In genomic region chr1:51133045-51133444, GRCh38 we compare ENCODE assay signal across 1 cellular context.
TF ChIP-seq lines count a peak whose summit lies in the region.

No MANE protein-coding gene starts in this region.

TF ChIP-seq in HEK293, 187 proteins besides CTCF, POLR2A, EP300 and RAD21 (continued from another document):
- TF ChIP-seq REST (tag by site-specific recombination; IDR thresholded peaks at IDR 0.05) (no peak), ZSCAN23 (tag by site-specific recombination; IDR thresholded peaks at IDR 0.05) (no peak), ZNF529 (tag by site-specific recombination; IDR thresholded peaks at IDR 0.05; ENCODE audit: insufficient replicate concordance) (peak; percentile 97), SCRT2 (tag by site-specific recombination; IDR thresholded peaks at IDR 0.05) (no peak), HOXC10 (CRISPR knock-in tag; IDR thresholded peaks at IDR 0.05) (no peak), TRIM28 (IDR thresholded peaks at IDR 0.05; ENCODE audit: borderline replicate concordance, low read length) (peak; percentile 93), ZNF610 (tag by site-specific recombination; IDR thresholded peaks at IDR 0.05; ENCODE audit: borderline replicate concordance) (no peak), ZNF561 (tag by site-specific recombination; IDR thresholded peaks at IDR 0.05; ENCODE audit: borderline replicate concordance) (no peak), ZNF248 (tag by site-specific recombination; IDR thresholded peaks at IDR 0.05) (no peak), ZNF292 (tag by site-specific recombination; IDR thresholded peaks at IDR 0.05; ENCODE audit: borderline replicate concordance, low read depth) (no peak), ZNF518A (tag by site-specific recombination; conservative IDR thresholded peaks at IDR 0.05; ENCODE audit: low read depth) (no peak), SETDB1 (IDR thresholded peaks at IDR 0.05; ENCODE audit: insufficient read length, low read length) (peak; percentile 90), ZNF692 (tag by site-specific recombination; IDR thresholded peaks at IDR 0.05) (no peak), ZNF132 (tag by site-specific recombination; IDR thresholded peaks at IDR 0.05; ENCODE audit: borderline replicate concordance) (no peak)
